ENCODE assay signal across 23 cellular contexts in the genomic region with DNA sequence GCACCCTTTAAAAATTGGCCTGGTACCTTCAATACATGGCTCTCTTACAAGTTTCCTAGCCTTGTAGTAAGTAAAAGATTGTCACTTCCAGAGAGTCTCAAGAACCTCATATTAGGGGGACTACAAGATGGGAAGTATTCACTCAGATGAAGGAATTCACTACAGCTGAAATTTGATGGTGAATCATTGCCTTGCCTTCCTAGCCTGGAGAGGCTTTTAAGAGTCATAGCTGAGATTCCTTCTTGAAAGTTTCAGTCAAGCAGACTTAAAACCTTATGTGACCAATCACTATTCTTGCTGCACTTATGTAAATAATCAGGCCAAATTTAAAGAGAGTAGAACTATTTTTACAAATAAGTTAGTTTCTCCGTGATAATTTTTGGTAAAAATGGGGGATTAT.
"Had no signal": no experiment of that assay in that cellular context is flagged by ENCODE, and none has a peak within 500 bp of the region (broad histone marks: within the 10 kb centered on the region; RNA-seq: fewer than 3 reads in every experiment).

No MANE protein-coding gene starts in this region.

- H3K4me2 ChIP-seq: smooth muscle cell had no signal

- H3K27ac ChIP-seq: epithelial cell of prostate, gastroesophageal sphincter, heart left ventricle, left ventricle myocardium inferior, testis had no signal

- DNase-seq: activated CD4-positive, alpha-beta T cell treated with anti-CD3 and anti-CD28 coated beads for 4 hours; activated CD4-positive, alpha-beta T cell treated with anti-CD3 and anti-CD28 coated beads, Interleukin-2, amount 50 U/mL, for 48 hours; activated CD4-positive, CD25-positive, alpha-beta regulatory T cell; activated CD8-positive, alpha-beta memory T cell treated with anti-CD3 and anti-CD28 coated beads, Interleukin-2, amount 50 U/mL, for 48 hours; activated naive CD4-positive, alpha-beta T cell treated with Interleukin-2 at 50 U/mL for 16 hours; activated naive CD8-positive, alpha-beta T cell treated with anti-CD3 and anti-CD28 coated beads for 36 hours; activated T-cell treated with anti-CD3 and anti-CD28 coated beads, Interleukin-2, amount 50 U/mL, for 4 hours; amniotic stem cell; cortex of kidney; heart left ventricle; left ventricle myocardium inferior; mesenchymal stem cell; mucosa of descending colon; occipital lobe; posterior cingulate gyrus; stimulated activated CD4-positive, alpha-beta T cell treated with anti-CD3 and anti-CD28 coated beads, Interleukin-15, amount 100 ng/mL, for 24 hours; stimulated activated CD8-positive, alpha-beta memory T cell treated with anti-CD3 and anti-CD28 coated beads, Interleukin-4, amount 100 ng/mL, for 48 hours; stimulated activated naive CD4-positive, alpha-beta T cell; T1000; testis had no signal

- H3K36me3 ChIP-seq: gastroesophageal sphincter, heart left ventricle, left ventricle myocardium inferior had no signal

- H3K27me3 ChIP-seq: gastroesophageal sphincter, heart left ventricle, testis had no signal

- H3K4me3 ChIP-seq: gastroesophageal sphincter, heart left ventricle, left ventricle myocardium inferior, mucosa of descending colon, smooth muscle cell, testis had no signal

- H3K9me3 ChIP-seq: gastroesophageal sphincter, left ventricle myocardium inferior, mucosa of descending colon, testis had no signal

- H3K4me1 ChIP-seq: gastroesophageal sphincter, heart left ventricle, left ventricle myocardium inferior, testis had no signal
